2 cellular contexts compared by ENCODE assay signal in genomic region chrX:155329293-155329692, GRCh38.
A peak's percentile ranks its signal among the peaks of the same experiment; 100 is the strongest.
TF ChIP-seq lines count a peak whose summit lies in the region.

No MANE protein-coding gene starts in this region.

TF ChIP-seq in HepG2, 621 proteins besides CTCF, POLR2A, EP300 and RAD21:
- no peak for TF ChIP-seq ZNF451 (CRISPR knock-in tag; IDR thresholded peaks at IDR 0.05)
- TF ChIP-seq ZBTB40 (IDR thresholded peaks at IDR 0.05), result peak; percentile 79
- TF ChIP-seq ZBTB40 (CRISPR knock-in tag; IDR thresholded peaks at IDR 0.05), result no peak

TF ChIP-seq in GM12878, 131 proteins besides CTCF, POLR2A, EP300 and RAD21:
- TF ChIP-seq, protein P1, sequence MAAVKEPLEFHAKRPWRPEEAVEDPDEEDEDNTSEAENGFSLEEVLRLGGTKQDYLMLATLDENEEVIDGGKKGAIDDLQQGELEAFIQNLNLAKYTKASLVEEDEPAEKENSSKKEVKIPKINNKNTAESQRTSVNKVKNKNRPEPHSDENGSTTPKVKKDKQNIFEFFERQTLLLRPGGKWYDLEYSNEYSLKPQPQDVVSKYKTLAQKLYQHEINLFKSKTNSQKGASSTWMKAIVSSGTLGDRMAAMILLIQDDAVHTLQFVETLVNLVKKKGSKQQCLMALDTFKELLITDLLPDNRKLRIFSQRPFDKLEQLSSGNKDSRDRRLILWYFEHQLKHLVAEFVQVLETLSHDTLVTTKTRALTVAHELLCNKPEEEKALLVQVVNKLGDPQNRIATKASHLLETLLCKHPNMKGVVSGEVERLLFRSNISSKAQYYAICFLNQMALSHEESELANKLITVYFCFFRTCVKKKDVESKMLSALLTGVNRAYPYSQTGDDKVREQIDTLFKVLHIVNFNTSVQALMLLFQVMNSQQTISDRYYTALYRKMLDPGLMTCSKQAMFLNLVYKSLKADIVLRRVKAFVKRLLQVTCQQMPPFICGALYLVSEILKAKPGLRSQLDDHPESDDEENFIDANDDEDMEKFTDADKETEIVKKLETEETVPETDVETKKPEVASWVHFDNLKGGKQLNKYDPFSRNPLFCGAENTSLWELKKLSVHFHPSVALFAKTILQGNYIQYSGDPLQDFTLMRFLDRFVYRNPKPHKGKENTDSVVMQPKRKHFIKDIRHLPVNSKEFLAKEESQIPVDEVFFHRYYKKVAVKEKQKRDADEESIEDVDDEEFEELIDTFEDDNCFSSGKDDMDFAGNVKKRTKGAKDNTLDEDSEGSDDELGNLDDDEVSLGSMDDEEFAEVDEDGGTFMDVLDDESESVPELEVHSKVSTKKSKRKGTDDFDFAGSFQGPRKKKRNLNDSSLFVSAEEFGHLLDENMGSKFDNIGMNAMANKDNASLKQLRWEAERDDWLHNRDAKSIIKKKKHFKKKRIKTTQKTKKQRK (IDR thresholded peaks at IDR 0.05; ENCODE audit: low read depth, low read length), result no peak
- peak; percentile 67 for TF ChIP-seq ZBTB40 (IDR thresholded peaks at IDR 0.05; ENCODE audit: borderline replicate concordance)
